ENCODE assay signal across 1 cellular context in genomic region chr12:104376650-104377506, GRCh38.
TF ChIP-seq lines count a peak whose summit lies in the region.

No MANE protein-coding gene starts in this region.

TF ChIP-seq in H1, 55 proteins besides CTCF, POLR2A, EP300 and RAD21:
- TF ChIP-seq TBP (IDR thresholded peaks at IDR 0.05; ENCODE audit: low read depth, low read length): no peak
- no peak for TF ChIP-seq KDM1A (IDR thresholded peaks at IDR 0.05; ENCODE audit: borderline replicate concordance, low read length)
- no peak for TF ChIP-seq RFX5 (IDR thresholded peaks at IDR 0.05; ENCODE audit: borderline replicate concordance, low read depth, low read length)
- no peak for TF ChIP-seq ZNF274 (IDR thresholded peaks at IDR 0.05; ENCODE audit: borderline replicate concordance, extremely low read depth, low read length)
- TF ChIP-seq RBBP5 (IDR thresholded peaks at IDR 0.05; ENCODE audit: borderline replicate concordance, low read depth, low read length): no peak
- no peak for TF ChIP-seq CHD2 (IDR thresholded peaks at IDR 0.05; ENCODE audit: low read length)
- no peak for TF ChIP-seq NRF1 (IDR thresholded peaks at IDR 0.05; ENCODE audit: low read depth, low read length)
- TF ChIP-seq MAX (IDR thresholded peaks at IDR 0.05): no peak
- TF ChIP-seq FOSL1 (IDR thresholded peaks at IDR 0.05; ENCODE audit: insufficient read depth, low read depth, low read length): no peak
- TF ChIP-seq SP2 (IDR thresholded peaks at IDR 0.05; ENCODE audit: low read length): no peak
- TF ChIP-seq SRF (IDR thresholded peaks at IDR 0.05; ENCODE audit: low read depth, low read length): no peak
- TF ChIP-seq TCF12 (IDR thresholded peaks at IDR 0.05; ENCODE audit: low read depth, low read length): no peak
- TF ChIP-seq CEBPB (IDR thresholded peaks at IDR 0.05; ENCODE audit: low read depth, low read length): no peak
- no peak for TF ChIP-seq CHD7 (IDR thresholded peaks at IDR 0.05; ENCODE audit: insufficient replicate concordance, low read length)
- no peak for TF ChIP-seq EGR1 (IDR thresholded peaks at IDR 0.05; ENCODE audit: borderline replicate concordance, low read depth, low read length)
- no peak for TF ChIP-seq POU5F1 (IDR thresholded peaks at IDR 0.05; ENCODE audit: low read depth, low read length)
